Comparison of ENCODE assay signal across 29 cellular contexts in the genomic region with DNA sequence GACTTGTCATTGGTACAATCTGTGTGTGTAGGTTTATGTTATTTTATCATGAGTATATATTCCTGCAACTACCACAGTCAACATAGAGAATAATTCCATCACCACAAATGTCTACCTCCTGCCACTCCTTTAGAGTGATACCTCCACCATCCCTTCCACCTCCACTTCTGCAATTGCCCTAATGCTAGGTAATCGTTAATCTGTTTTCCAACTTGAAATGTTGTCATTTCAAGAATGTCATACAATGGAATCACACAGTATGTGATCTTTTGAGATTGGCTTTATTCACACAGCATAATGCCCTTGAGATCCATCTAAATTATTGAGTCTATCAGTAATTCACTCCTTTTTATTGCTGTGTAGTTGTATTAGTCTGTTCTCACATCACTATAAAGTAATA.
"Had no signal": no experiment of that assay in that cellular context is flagged by ENCODE, and none has a peak within 500 bp of the region (broad histone marks: within the 10 kb centered on the region; RNA-seq: fewer than 3 reads in every experiment).

No MANE protein-coding gene starts in this region.

- ATAC-seq: activated CD4-positive, alpha-beta T cell treated with anti-CD3 and anti-CD28 coated beads for 36 hours; activated CD8-positive, alpha-beta memory T cell treated with anti-CD3 and anti-CD28 coated beads, Interleukin-2, amount 10 ng/mL, durations not matched to agents 7 days and 5 days; activated CD8-positive, alpha-beta T cell treated with anti-CD3 and anti-CD28 coated beads, Interleukin-2, amount 10 ng/mL, durations not matched to agents 7 days and 5 days; activated naive CD8-positive, alpha-beta T cell treated with anti-CD3 and anti-CD28 coated beads, Interleukin-2, amount 50 U/mL, for 24 hours; body of pancreas; effector memory CD8-positive, alpha-beta T cell; gastroesophageal sphincter; heart right ventricle had no signal

- H3K27ac ChIP-seq: adrenal gland, body of pancreas, esophagus squamous epithelium, gastroesophageal sphincter, heart right ventricle had no signal

- H3K9me3 ChIP-seq: adrenal gland, body of pancreas, esophagus squamous epithelium had no signal

- H3K4me3 ChIP-seq: adrenal gland, body of pancreas, esophagus squamous epithelium, gastroesophageal sphincter, heart right ventricle had no signal

- DNase-seq: activated CD4-positive, alpha-beta memory T cell treated with anti-CD3 and anti-CD28 coated beads for 36 hours; activated CD4-positive, alpha-beta T cell treated with anti-CD3 and anti-CD28 coated beads for 36 hours; activated CD4-positive, alpha-beta T cell treated with anti-CD3 and anti-CD28 coated beads, Interleukin-2, amount 10 ng/mL, durations not matched to agents 24 days and 14 days; activated CD4-positive, CD25-positive, alpha-beta regulatory T cell; activated CD4-positive, CD25-positive, alpha-beta regulatory T cell treated with anti-CD3 and anti-CD28 coated beads, Interleukin-2, amount 50 U/mL, for 72 hours; activated CD8-positive, alpha-beta memory T cell treated with anti-CD3 and anti-CD28 coated beads, Interleukin-2, amount 10 ng/mL, durations not matched to agents 7 days and 5 days; activated CD8-positive, alpha-beta memory T cell treated with anti-CD3 and anti-CD28 coated beads, Interleukin-2, amount 50 U/mL, for 4 hours; activated CD8-positive, alpha-beta T cell treated with anti-CD3 and anti-CD28 coated beads, Interleukin-2, amount 10 ng/mL, durations not matched to agents 7 days and 5 days; activated effector memory CD4-positive, alpha-beta T cell treated with anti-CD3 and anti-CD28 coated beads, Interleukin-2, amount 50 U/mL, for 16 hours; activated naive CD4-positive, alpha-beta T cell treated with anti-CD3 and anti-CD28 coated beads for 36 hours; activated naive CD8-positive, alpha-beta T cell treated with anti-CD3 and anti-CD28 coated beads for 36 hours; activated naive CD8-positive, alpha-beta T cell treated with anti-CD3 and anti-CD28 coated beads, Interleukin-2, amount 50 U/mL, for 24 hours; activated T-cell treated with anti-CD3 and anti-CD28 coated beads, Interleukin-2, amount 50 U/mL, for 1 hour; activated T-cell treated with anti-CD3 and anti-CD28 coated beads, Interleukin-2, amount 50 U/mL, for 48 hours; adrenal gland; amygdala; aorta; body of pancreas; caudate nucleus; cortex of kidney; dermis blood vessel endothelial cell; effector CD4-positive, alpha-beta T cell; effector memory CD8-positive, alpha-beta T cell; erythroblast; esophagus squamous epithelium; foreskin melanocyte; heart right ventricle; T-helper 2 cell had no signal

- H3K4me1 ChIP-seq: adrenal gland, body of pancreas, esophagus squamous epithelium, gastroesophageal sphincter, heart right ventricle had no signal

- H3K36me3 ChIP-seq: adrenal gland, esophagus squamous epithelium, gastroesophageal sphincter, heart right ventricle had no signal

- H3K27me3 ChIP-seq: adrenal gland, body of pancreas, esophagus squamous epithelium, heart right ventricle had no signal
